ENCODE assay signal across 8 cellular contexts in the genomic region with DNA sequence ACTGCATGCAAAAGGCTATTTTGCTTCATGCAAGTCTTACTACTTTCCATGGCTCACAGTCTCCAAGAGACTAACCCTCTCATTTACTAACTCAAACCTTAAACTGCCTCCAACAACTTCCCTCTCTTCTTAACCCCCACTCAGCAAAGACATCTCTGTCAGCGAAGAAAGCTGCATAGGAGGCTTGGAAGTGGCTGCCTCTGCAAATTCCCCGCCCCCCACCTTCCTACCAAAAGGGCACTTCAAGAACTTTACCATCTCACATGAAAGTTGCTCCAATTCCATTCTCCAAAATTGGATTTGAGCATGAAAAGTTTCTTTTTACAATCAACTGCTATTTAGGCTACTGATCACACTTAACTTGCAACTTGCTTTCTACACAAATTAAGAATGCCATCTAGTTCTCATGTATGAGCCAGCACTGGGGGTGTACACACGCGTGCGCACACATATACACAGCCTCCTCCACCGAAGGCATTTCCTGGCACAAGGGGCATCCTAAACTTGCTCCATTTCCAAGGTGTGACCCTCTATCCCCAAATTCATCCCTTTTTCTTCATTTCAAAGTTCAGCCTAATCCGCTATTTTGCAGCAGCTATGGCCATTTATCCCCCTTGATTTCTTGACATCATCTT. TPM values are rescaled to one million over a fixed set of nuclear protein-coding genes. Genes with fewer than 3 reads are reported as not detected.
DNase-seq lines count a peak whose midpoint lies in the region; ATAC-seq and TF ChIP-seq lines count a peak whose summit lies in the region.

No MANE protein-coding gene starts in this region.

- DNase-seq in heart left ventricle (no peak), cardiac septum (ENCODE audit: low spot score) (no peak), body of pancreas (no peak), lung (ENCODE audit: low spot score) (no peak), upper lobe of right lung (no peak), NCI-H1694 (lab: John Stamatoyannopoulos, UW) (no peak)

- intact Hi-C loops in heart left ventricle (cut with DNase I): loop anchor here in 9 of 10 donors (5.0 to 10.0 kb wide), 6 partner anchors 37 to 280 kb away; no protein-coding TSS in a partner anchor
- intact Hi-C loops in cardiac septum (cut with DNase I): loop anchor here (5.0 kb wide), 3 partner anchors 97 to 277 kb away; no protein-coding TSS in a partner anchor
- intact Hi-C loops in body of pancreas (cut with DNase I): no loop called here
- intact Hi-C loops in upper lobe of right lung (cut with DNase I): no loop called here

- H3K9me3 ChIP-seq in heart left ventricle (no peaks in the 10 kb centered on the region), body of pancreas (no peaks in the 10 kb centered on the region), lung (ENCODE audit: control insufficient read depth in 2 of 2, insufficient read depth in 1 of 2, low read length in 1 of 2) (no peaks in the 10 kb centered on the region), upper lobe of right lung (no peaks in the 10 kb centered on the region)

- H3K27me3 ChIP-seq in heart left ventricle: no peaks in the 10 kb centered on the region
- H3K27me3 ChIP-seq in body of pancreas: no peaks in the 10 kb centered on the region
- no peaks in the 10 kb centered on the region for H3K27me3 ChIP-seq in lung (ENCODE audit: control insufficient read depth, insufficient read depth)
- no peaks in the 10 kb centered on the region for H3K27me3 ChIP-seq in upper lobe of right lung

- H3K36me3 ChIP-seq in heart left ventricle (peaks cover 0 to 3% (median 0%) of the 10 kb centered on the region in 9 donors), body of pancreas (replicated peaks in 1 of 2; ENCODE audit: insufficient read depth in 1 of 2, low read depth in 2 of 2) (no peaks in the 10 kb centered on the region), lung (ENCODE audit: control insufficient read depth in 2 of 2, insufficient read depth in 2 of 2, low read length in 2 of 2) (peaks cover 0 to 3% of the 10 kb centered on the region in 2 donors), upper lobe of right lung (no peaks in the 10 kb centered on the region)

- ATAC-seq in heart left ventricle: no peak
- no peak for ATAC-seq in body of pancreas
- no peak for ATAC-seq in lung (ENCODE audit: insufficient read depth, low FRiP score)
- ATAC-seq in upper lobe of right lung: no peak
- ATAC-seq in HG03342 (IDR thresholded peaks at IDR 0.05; ENCODE audit: unreplicated experiment): no peak
- no peak for ATAC-seq in GM19452 (IDR thresholded peaks at IDR 0.05; ENCODE audit: unreplicated experiment)

- TF ChIP-seq POLR2A in heart left ventricle (IDR thresholded peaks at IDR 0.05) (no peak), body of pancreas (IDR thresholded peaks at IDR 0.05) (no peak)

- H3K4me1 ChIP-seq in heart left ventricle (peaks cover 0 to 52% (median 31%) of the 10 kb centered on the region in 12 donors), body of pancreas (peaks cover 66% of the 10 kb centered on the region), lung (ENCODE audit: control insufficient read depth in 2 of 2, insufficient read depth in 2 of 2, low read length in 2 of 2) (peaks cover 12 to 15% of the 10 kb centered on the region in 2 donors), upper lobe of right lung (peaks cover 40% of the 10 kb centered on the region)

- 71 to 76% (median 72%) methylated on average over 7 of the region's 7 CpGs for WGBS in heart left ventricle, 4 donors
- WGBS in body of pancreas, 2 donors: 28 to 32% methylated on average over 7 of the region's 7 CpGs
- 59 to 70% methylated on average over 7 of the region's 7 CpGs for WGBS in lung, 2 donors

- TF ChIP-seq CTCF in heart left ventricle (IDR thresholded peaks at IDR 0.05) (no peak), body of pancreas (IDR thresholded peaks at IDR 0.05) (no peak), lung (IDR thresholded peaks at IDR 0.05; ENCODE audit: control extremely low read depth, extremely low read depth) (no peak), upper lobe of right lung (IDR thresholded peaks at IDR 0.05) (no peak)

- peak overlapping the region in 11 of 12 donors; percentile 76 to 98 (median 93) for H3K4me3 ChIP-seq in heart left ventricle
- H3K4me3 ChIP-seq in body of pancreas: peak overlapping the region in 1 of 2 donors; percentile 96
- H3K4me3 ChIP-seq in lung: peak overlapping the region; percentile 89
- H3K4me3 ChIP-seq in upper lobe of right lung: peak overlapping the region; percentile 75

- H3K27ac ChIP-seq in heart left ventricle (peak overlapping the region in 8 of 12 donors; percentile 83 to 96 (median 92)), body of pancreas (peak overlapping the region; percentile 93 to 98 (median 94)), lung (ENCODE audit: low read depth in 1 of 2, low read length in 1 of 2) (peak overlapping the region in 1 of 2 donors; percentile 95), upper lobe of right lung (peak overlapping the region; percentile 93)

RNA-seq across cellular contexts. Expression of a gene that starts 1.8 kb away (rescaled TPM):
- total RNA-seq in heart left ventricle (10 to 100 TPM; 13.8 to 47.1 (median 20.2) TPM), cardiac septum (20.0 TPM), body of pancreas (10 to 100 TPM; 26.7 to 35.8 TPM), lung (10 to 100 TPM; 42.7 to 77.2 TPM), upper lobe of right lung (55.7 TPM)
- polyA plus RNA-seq in heart left ventricle (10 to 100 TPM in 1 of 2 donors, 1 to 10 TPM in 1; 3.7 to 17.3 TPM), lung (10 to 100 TPM; 13.2 to 13.5 TPM)

Comparison
In these comparisons a context has a peak if more than half of its experiments do, and no peak if none do; other contexts are left out.
1. intact Hi-C loops: an anchor here in heart left ventricle (5.0 to 10.0 kb wide) and cardiac septum (5.0 kb wide); none called in body of pancreas and upper lobe of right lung.